In genomic region chr19:38375098-38375493, GRCh38 we compare ENCODE assay signal across 1 cellular context.
TF ChIP-seq lines count a peak whose summit lies in the region.

No MANE protein-coding gene starts in this region.

TF ChIP-seq in SK-N-SH, 30 proteins besides CTCF, POLR2A, EP300 and RAD21:
- TF ChIP-seq SMC3 (IDR thresholded peaks at IDR 0.05; ENCODE audit: low read depth, low read length) (no peak), USF1 (IDR thresholded peaks at IDR 0.05; ENCODE audit: borderline replicate concordance, low read depth) (no peak), ELF1 (IDR thresholded peaks at IDR 0.05) (no peak), REST (IDR thresholded peaks at IDR 0.05; ENCODE audit: low read depth, low read length) (no peak)
